ENCODE assay signal across 1 cellular context in the genomic region with DNA sequence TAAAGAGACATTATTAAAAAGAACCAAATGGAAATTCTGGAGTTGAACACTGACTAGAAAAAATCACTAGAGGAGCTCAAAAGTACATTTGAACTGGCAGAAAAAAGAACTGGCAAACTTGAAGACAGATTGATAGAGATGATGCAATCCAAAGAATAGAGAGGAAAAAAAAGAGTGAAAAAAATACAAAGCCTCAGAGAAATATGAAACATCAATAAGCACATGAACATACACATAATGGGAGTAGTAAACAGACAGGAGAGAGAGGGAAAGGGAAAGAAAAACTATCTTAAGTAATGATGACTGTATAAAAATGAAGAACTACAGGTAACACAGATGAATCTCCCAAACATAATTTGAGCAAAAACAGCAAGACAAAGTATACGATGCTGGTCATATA.
TF ChIP-seq lines count a peak whose summit lies in the region.

No MANE protein-coding gene starts in this region.

TF ChIP-seq in K562, 482 proteins besides CTCF, POLR2A, EP300 and RAD21 (continues in another document):
- TF ChIP-seq SMARCA5 (IDR thresholded peaks at IDR 0.05) (0 out of 2 replicates have a peak, but pooled peaks have one; percentile 53), ZNF316 (IDR thresholded peaks at IDR 0.05) (peak; percentile 62), SMARCE1 (IDR thresholded peaks at IDR 0.05) (peak; percentile 47; the same call in 1 of the 2 replicates), SOX6 (IDR thresholded peaks at IDR 0.05) (no peak), ZNF77 (CRISPR knock-in tag; IDR thresholded peaks at IDR 0.05) (no peak), MEIS2 (IDR thresholded peaks at IDR 0.05; ENCODE audit: partially characterized antibody) (peak; percentile 93), POLR3A (IDR thresholded peaks at IDR 0.05; ENCODE audit: borderline replicate concordance, extremely low read depth, insufficient read depth, insufficient read length) (no peak), LARP7 (IDR thresholded peaks at IDR 0.05) (no peak), KAT2B (IDR thresholded peaks at IDR 0.05; ENCODE audit: low read depth, low read length) (no peak), ZSCAN32 (CRISPR knock-in tag; IDR thresholded peaks at IDR 0.05) (peak; percentile 69), MYBL2 (IDR thresholded peaks at IDR 0.05; ENCODE audit: low read depth) (peak; percentile 33; the same call in 1 of the 2 replicates), MYBL2 (CRISPR knock-in tag; IDR thresholded peaks at IDR 0.05; ENCODE audit: borderline replicate concordance) (no peak), CEBPG (CRISPR knock-in tag; IDR thresholded peaks at IDR 0.05) (peak; percentile 68), CEBPG (tag; conservative IDR thresholded peaks at IDR 0.05 in 1 of 2, IDR thresholded peaks at IDR 0.05 in 1 of 2) (peak; percentile 95 to 97), HDAC3 (IDR thresholded peaks at IDR 0.05; ENCODE audit: borderline replicate concordance, partially characterized antibody) (no peak), ETV5 (CRISPR knock-in tag; IDR thresholded peaks at IDR 0.05; ENCODE audit: low read depth) (no peak), NCOR1 (IDR thresholded peaks at IDR 0.05) (no peak), NBN (IDR thresholded peaks at IDR 0.05; ENCODE audit: low read depth) (0 out of 2 replicates have a peak, but pooled peaks have one; percentile 34), DPF2 (IDR thresholded peaks at IDR 0.05) (peak; percentile 60; the same call in 1 of the 2 replicates), HDGF (IDR thresholded peaks at IDR 0.05) (no peak), RHOXF2B (CRISPR knock-in tag; conservative IDR thresholded peaks at IDR 0.05) (no peak), NFXL1 (CRISPR knock-in tag; IDR thresholded peaks at IDR 0.05) (no peak), PHB2 (IDR thresholded peaks at IDR 0.05; ENCODE audit: low read depth) (no peak), TRIM24 (IDR thresholded peaks at IDR 0.05) (peak; percentile 92 to 93; a peak in 3 of 4 replicates), SMC3 (conservative IDR thresholded peaks at IDR 0.05; ENCODE audit: insufficient read depth, low read depth, low read length) (no peak), ARID2 (IDR thresholded peaks at IDR 0.05) (no peak), HLTF (IDR thresholded peaks at IDR 0.05) (peak; percentile 38; the same call in 1 of the 2 replicates), FOS (IDR thresholded peaks at IDR 0.05; ENCODE audit: extremely low read depth, insufficient read length) (no peak), KLF13 (tag; IDR thresholded peaks at IDR 0.05; ENCODE audit: borderline replicate concordance, low read depth) (no peak), ZNF384 (IDR thresholded peaks at IDR 0.05; ENCODE audit: low read depth, low read length) (peak; percentile 68; the same call in 1 of the 2 replicates), TCF3 (CRISPR knock-in tag; IDR thresholded peaks at IDR 0.05) (no peak), U2AF2 (optimal IDR thresholded peaks at IDR 0.05; ENCODE audit: low read depth, low read length) (no peak), PML (IDR thresholded peaks at IDR 0.05; ENCODE audit: low read length) (no peak), FOXK2 (conservative IDR thresholded peaks at IDR 0.05 in 1 of 2, IDR thresholded peaks at IDR 0.05 in 1 of 2; ENCODE audit: low read depth in 2 of 2) (0 out of 4 replicates have a peak, but pooled peaks of 1 of the 2 experiments have one; percentile 24), YY1 (IDR thresholded peaks at IDR 0.05; ENCODE audit: borderline replicate concordance in 1 of 3, control insufficient read depth in 1 of 3, extremely low read depth in 1 of 3, insufficient read depth in 3 of 3, insufficient read length in 1 of 3, insufficient replicate concordance in 2 of 3, low read depth in 1 of 3, low read length in 2 of 3) (no peak), SMARCA4 (IDR thresholded peaks at IDR 0.05) (peak; percentile 65; the same call in 1 of the 2 replicates), KLF16 (IDR thresholded peaks at IDR 0.05) (no peak), ARID1B (IDR thresholded peaks at IDR 0.05) (peak; percentile 54; the same call in 1 of the 2 replicates), PRMT5 (CRISPR knock-in tag; IDR thresholded peaks at IDR 0.05) (no peak), ATF7 (IDR thresholded peaks at IDR 0.05) (peak; percentile 28; the same call in 1 of the 2 replicates)
- TF ChIP-seq, protein P1, sequence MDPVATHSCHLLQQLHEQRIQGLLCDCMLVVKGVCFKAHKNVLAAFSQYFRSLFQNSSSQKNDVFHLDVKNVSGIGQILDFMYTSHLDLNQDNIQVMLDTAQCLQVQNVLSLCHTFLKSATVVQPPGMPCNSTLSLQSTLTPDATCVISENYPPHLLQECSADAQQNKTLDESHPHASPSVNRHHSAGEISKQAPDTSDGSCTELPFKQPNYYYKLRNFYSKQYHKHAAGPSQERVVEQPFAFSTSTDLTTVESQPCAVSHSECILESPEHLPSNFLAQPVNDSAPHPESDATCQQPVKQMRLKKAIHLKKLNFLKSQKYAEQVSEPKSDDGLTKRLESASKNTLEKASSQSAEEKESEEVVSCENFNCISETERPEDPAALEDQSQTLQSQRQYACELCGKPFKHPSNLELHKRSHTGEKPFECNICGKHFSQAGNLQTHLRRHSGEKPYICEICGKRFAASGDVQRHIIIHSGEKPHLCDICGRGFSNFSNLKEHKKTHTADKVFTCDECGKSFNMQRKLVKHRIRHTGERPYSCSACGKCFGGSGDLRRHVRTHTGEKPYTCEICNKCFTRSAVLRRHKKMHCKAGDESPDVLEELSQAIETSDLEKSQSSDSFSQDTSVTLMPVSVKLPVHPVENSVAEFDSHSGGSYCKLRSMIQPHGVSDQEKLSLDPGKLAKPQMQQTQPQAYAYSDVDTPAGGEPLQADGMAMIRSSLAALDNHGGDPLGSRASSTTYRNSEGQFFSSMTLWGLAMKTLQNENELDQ (CRISPR knock-in tag; IDR thresholded peaks at IDR 0.05; ENCODE audit: borderline replicate concordance), result no peak
- TF ChIP-seq, protein P2, sequence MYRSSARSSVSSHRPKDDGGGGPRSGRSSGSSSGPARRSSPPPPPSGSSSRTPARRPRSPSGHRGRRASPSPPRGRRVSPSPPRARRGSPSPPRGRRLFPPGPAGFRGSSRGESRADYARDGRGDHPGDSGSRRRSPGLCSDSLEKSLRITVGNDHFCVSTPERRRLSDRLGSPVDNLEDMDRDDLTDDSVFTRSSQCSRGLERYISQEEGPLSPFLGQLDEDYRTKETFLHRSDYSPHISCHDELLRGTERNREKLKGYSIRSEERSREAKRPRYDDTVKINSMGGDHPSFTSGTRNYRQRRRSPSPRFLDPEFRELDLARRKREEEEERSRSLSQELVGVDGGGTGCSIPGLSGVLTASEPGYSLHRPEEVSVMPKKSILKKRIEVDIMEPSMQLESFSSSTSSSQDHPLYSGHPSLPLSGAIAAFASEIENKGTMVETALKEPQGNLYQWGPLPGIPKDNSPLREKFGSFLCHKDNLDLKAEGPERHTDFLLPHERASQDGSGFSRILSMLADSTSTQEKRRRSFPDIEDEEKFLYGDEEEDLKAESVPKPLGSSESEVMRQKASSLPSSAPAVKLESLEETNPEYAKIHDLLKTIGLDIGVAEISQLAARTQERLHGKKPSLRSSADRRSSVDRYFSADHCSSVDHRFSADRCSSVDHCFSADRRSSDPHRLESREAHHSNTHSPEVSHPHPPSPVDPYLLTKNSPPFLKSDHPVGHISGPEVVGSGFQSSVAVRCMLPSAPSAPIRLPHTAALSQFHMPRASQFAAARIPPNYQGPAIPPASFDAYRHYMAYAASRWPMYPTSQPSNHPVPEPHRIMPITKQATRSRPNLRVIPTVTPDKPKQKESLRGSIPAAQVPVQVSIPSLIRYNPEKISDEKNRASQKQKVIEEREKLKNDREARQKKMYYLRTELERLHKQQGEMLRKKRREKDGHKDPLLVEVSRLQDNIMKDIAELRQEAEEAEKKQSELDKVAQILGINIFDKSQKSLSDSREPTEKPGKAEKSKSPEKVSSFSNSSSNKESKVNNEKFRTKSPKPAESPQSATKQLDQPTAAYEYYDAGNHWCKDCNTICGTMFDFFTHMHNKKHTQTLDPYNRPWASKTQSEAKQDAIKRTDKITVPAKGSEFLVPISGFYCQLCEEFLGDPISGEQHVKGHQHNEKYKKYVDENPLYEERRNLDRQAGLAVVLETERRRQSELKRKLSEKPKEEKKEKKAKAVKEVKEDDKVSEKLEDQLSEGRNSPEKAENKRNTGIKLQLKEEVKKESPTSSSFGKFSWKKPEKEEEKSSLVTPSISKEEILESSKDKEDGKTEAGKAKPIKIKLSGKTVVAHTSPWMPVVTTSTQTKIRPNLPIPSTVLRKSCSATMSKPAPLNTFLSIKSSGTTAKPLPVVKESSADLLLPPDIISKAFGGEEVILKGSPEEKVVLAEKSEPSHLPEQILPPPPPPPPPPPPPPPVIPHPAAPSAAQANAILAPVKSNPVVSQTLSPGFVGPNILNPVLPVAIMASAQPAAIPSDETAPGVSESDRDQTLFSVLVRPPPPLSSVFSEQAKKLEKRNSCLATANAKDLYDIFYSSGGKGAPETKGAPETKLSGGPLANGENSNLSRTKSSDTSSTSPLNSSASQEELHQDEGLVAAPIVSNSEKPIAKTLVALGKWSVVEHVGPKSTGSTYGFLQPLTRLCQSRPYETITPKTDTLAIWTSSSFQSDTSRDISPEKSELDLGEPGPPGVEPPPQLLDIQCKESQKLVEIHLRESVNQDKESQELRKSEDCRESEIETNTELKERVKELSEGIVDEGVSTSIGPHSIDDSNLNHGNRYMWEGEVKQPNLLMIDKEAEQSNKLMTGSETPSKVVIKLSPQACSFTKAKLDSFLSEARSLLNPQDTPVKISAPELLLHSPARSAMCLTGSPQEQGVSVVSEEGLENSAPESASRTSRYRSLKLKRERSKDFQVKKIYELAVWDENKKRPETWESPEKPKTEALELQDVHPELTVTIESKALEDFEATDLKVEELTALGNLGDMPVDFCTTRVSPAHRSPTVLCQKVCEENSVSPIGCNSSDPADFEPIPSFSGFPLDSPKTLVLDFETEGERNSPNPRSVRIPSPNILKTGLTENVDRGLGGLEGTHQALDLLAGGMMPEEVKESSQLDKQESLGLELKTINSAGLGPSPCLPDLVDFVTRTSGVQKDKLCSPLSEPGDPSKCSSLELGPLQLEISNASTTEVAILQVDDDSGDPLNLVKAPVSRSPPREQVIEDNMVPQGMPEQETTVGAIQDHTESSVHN (IDR thresholded peaks at IDR 0.05; ENCODE audit: borderline replicate concordance in 1 of 2, low read depth in 1 of 2), result 0 out of 4 replicates have a peak, but pooled peaks have one; percentile 22 to 45
- TF ChIP-seq, protein P3, sequence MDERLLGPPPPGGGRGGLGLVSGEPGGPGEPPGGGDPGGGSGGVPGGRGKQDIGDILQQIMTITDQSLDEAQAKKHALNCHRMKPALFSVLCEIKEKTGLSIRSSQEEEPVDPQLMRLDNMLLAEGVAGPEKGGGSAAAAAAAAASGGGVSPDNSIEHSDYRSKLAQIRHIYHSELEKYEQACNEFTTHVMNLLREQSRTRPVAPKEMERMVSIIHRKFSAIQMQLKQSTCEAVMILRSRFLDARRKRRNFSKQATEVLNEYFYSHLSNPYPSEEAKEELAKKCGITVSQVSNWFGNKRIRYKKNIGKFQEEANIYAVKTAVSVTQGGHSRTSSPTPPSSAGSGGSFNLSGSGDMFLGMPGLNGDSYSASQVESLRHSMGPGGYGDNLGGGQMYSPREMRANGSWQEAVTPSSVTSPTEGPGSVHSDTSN (CRISPR knock-in tag; IDR thresholded peaks at IDR 0.05; ENCODE audit: low read depth), result no peak
- TF ChIP-seq, protein P3 (tag; conservative IDR thresholded peaks at IDR 0.05; ENCODE audit: low read depth), result peak; percentile 78
- TF ChIP-seq, protein P4, sequence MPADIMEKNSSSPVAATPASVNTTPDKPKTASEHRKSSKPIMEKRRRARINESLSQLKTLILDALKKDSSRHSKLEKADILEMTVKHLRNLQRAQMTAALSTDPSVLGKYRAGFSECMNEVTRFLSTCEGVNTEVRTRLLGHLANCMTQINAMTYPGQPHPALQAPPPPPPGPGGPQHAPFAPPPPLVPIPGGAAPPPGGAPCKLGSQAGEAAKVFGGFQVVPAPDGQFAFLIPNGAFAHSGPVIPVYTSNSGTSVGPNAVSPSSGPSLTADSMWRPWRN (IDR thresholded peaks at IDR 0.05; ENCODE audit: low read depth), result no peak
- TF ChIP-seq, protein P5, sequence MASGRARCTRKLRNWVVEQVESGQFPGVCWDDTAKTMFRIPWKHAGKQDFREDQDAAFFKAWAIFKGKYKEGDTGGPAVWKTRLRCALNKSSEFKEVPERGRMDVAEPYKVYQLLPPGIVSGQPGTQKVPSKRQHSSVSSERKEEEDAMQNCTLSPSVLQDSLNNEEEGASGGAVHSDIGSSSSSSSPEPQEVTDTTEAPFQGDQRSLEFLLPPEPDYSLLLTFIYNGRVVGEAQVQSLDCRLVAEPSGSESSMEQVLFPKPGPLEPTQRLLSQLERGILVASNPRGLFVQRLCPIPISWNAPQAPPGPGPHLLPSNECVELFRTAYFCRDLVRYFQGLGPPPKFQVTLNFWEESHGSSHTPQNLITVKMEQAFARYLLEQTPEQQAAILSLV (tag; IDR thresholded peaks at IDR 0.05), result peak; percentile 93
- TF ChIP-seq, protein P6, sequence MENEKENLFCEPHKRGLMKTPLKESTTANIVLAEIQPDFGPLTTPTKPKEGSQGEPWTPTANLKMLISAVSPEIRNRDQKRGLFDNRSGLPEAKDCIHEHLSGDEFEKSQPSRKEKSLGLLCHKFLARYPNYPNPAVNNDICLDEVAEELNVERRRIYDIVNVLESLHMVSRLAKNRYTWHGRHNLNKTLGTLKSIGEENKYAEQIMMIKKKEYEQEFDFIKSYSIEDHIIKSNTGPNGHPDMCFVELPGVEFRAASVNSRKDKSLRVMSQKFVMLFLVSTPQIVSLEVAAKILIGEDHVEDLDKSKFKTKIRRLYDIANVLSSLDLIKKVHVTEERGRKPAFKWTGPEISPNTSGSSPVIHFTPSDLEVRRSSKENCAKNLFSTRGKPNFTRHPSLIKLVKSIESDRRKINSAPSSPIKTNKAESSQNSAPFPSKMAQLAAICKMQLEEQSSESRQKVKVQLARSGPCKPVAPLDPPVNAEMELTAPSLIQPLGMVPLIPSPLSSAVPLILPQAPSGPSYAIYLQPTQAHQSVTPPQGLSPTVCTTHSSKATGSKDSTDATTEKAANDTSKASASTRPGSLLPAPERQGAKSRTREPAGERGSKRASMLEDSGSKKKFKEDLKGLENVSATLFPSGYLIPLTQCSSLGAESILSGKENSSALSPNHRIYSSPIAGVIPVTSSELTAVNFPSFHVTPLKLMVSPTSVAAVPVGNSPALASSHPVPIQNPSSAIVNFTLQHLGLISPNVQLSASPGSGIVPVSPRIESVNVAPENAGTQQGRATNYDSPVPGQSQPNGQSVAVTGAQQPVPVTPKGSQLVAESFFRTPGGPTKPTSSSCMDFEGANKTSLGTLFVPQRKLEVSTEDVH (IDR thresholded peaks at IDR 0.05; ENCODE audit: low read depth, partially characterized antibody), result no peak
- TF ChIP-seq, protein P7, sequence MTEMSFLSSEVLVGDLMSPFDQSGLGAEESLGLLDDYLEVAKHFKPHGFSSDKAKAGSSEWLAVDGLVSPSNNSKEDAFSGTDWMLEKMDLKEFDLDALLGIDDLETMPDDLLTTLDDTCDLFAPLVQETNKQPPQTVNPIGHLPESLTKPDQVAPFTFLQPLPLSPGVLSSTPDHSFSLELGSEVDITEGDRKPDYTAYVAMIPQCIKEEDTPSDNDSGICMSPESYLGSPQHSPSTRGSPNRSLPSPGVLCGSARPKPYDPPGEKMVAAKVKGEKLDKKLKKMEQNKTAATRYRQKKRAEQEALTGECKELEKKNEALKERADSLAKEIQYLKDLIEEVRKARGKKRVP (CRISPR knock-in tag; IDR thresholded peaks at IDR 0.05), result peak; percentile 69
